In genomic region chr2:157415632-157416101, GRCh38 we compare ENCODE assay signal across 1 cellular context.
TF ChIP-seq lines count a peak whose summit lies in the region.

No MANE protein-coding gene starts in this region.

TF ChIP-seq in HepG2, 621 proteins besides CTCF, POLR2A, EP300 and RAD21:
- TF ChIP-seq GATA4 (IDR thresholded peaks at IDR 0.05; ENCODE audit: borderline replicate concordance, low read depth) (no peak), SALL1 (CRISPR knock-in tag; IDR thresholded peaks at IDR 0.05) (no peak), SETDB1 (CRISPR knock-in tag; IDR thresholded peaks at IDR 0.05; ENCODE audit: borderline replicate concordance) (no peak), ZNF343 (CRISPR knock-in tag; IDR thresholded peaks at IDR 0.05) (no peak), ZNF891 (CRISPR knock-in tag; IDR thresholded peaks at IDR 0.05) (no peak), ZMYM3 (CRISPR knock-in tag; IDR thresholded peaks at IDR 0.05) (no peak), ZBTB7A (CRISPR knock-in tag; IDR thresholded peaks at IDR 0.05) (no peak), SMAD3 (CRISPR knock-in tag; IDR thresholded peaks at IDR 0.05) (no peak), GATAD2A (CRISPR knock-in tag; IDR thresholded peaks at IDR 0.05) (no peak), ZNF639 (CRISPR knock-in tag; conservative IDR thresholded peaks at IDR 0.05) (no peak), SMARCC2 (IDR thresholded peaks at IDR 0.05) (no peak), ZMYM2 (CRISPR knock-in tag; IDR thresholded peaks at IDR 0.05) (no peak)
- TF ChIP-seq, protein P1, sequence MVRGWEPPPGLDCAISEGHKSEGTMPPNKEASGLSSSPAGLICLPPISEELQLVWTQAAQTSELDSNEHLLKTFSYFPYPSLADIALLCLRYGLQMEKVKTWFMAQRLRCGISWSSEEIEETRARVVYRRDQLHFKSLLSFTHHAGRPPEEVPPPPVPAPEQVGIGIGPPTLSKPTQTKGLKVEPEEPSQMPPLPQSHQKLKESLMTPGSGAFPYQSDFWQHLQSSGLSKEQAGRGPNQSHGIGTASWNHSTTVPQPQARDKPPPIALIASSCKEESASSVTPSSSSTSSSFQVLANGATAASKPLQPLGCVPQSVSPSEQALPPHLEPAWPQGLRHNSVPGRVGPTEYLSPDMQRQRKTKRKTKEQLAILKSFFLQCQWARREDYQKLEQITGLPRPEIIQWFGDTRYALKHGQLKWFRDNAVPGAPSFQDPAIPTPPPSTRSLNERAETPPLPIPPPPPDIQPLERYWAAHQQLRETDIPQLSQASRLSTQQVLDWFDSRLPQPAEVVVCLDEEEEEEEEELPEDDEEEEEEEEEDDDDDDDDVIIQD (CRISPR knock-in tag; IDR thresholded peaks at IDR 0.05; ENCODE audit: low read depth), result no peak
- TF ChIP-seq, protein P2, sequence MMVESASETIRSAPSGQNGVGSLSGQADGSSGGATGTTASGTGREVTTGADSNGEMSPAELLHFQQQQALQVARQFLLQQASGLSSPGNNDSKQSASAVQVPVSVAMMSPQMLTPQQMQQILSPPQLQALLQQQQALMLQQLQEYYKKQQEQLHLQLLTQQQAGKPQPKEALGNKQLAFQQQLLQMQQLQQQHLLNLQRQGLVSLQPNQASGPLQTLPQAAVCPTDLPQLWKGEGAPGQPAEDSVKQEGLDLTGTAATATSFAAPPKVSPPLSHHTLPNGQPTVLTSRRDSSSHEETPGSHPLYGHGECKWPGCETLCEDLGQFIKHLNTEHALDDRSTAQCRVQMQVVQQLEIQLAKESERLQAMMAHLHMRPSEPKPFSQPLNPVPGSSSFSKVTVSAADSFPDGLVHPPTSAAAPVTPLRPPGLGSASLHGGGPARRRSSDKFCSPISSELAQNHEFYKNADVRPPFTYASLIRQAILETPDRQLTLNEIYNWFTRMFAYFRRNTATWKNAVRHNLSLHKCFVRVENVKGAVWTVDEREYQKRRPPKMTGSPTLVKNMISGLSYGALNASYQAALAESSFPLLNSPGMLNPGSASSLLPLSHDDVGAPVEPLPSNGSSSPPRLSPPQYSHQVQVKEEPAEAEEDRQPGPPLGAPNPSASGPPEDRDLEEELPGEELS (CRISPR knock-in tag; IDR thresholded peaks at IDR 0.05), result no peak
- TF ChIP-seq, protein P3, sequence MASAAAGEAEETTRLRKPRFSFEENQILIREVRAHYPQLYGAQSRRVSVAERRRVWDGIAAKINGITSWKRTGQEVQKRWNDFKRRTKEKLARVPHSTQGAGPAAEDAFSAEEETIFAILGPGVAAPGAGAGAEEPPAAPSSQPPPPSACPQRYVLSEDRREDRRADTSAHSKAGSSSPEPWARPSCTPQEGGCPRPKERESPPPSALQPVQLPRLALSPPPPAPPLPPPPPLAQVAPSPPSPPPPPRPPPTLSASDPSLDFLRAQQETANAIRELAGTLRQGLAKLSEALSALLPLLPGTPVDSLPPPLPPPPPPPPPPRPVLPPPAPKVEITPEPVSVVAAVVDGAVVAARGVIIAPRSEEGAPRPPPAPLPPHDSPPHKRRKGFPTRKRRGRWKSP (CRISPR knock-in tag; IDR thresholded peaks at IDR 0.05), result no peak
TF ChIP-seq in HepG2: peak in this region for 0.
